Comparison of ENCODE assay signal across 10 cellular contexts in the genomic region with DNA sequence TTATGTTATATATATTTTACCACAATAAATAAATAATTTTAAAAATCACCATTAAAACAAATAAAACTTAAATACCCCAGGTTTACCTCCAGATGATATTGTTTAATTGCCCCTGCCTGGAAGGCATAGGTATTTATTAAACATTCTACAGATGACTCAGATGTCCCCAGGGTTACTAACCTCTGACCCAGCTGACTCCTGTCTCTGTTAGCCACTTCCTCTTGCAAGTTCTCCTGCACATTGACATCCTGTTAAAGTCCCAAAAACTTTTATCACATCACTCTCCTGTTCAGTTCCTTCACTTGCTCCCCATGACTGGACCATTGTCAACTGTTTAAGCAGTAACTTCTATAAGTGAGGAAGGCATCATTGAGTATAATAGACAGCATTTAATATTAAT. TPM values are rescaled to one million over a fixed set of nuclear protein-coding genes. Genes with fewer than 3 reads are reported as not detected.
DNase-seq lines count a peak whose midpoint lies in the region; ATAC-seq and TF ChIP-seq lines count a peak whose summit lies in the region.
"Had no signal": no experiment of that assay in that cellular context is flagged by ENCODE, and none has a peak within 500 bp of the region (broad histone marks: within the 10 kb centered on the region; RNA-seq: fewer than 3 reads in every experiment).

No MANE protein-coding gene starts in this region.

- no peak overlapping the region for H3K27ac Mint-ChIP-seq in Calu3 (ENCODE audit: unreplicated experiment)

- BruUV-seq in Calu3 (replicated peaks; lab: Mats Ljungman, UMichigan): no TSS peak

- DNase-seq in dermis microvascular lymphatic vessel endothelial cell (ENCODE audit: low read depth in 2 of 2) (peak; percentile 2 to 10), HCEC 1CT (no peak), Calu3 (no peak), AG20443 (ENCODE audit: low spot score) (no peak)
- no peak for DNase-seq in stimulated activated CD8-positive, alpha-beta memory T cell treated with anti-CD3 and anti-CD28 coated beads, Interleukin-4, amount 100 ng/mL, for 48 hours
- DNase-seq: glutamatergic neuron, NCI-H446 had no signal

- ATAC-seq in GM18498 (IDR thresholded peaks at IDR 0.05; ENCODE audit: unreplicated experiment) (peak; percentile 92), GM21515 (IDR thresholded peaks at IDR 0.05; ENCODE audit: unreplicated experiment) (peak; percentile 85), HG03460 (IDR thresholded peaks at IDR 0.05; ENCODE audit: unreplicated experiment) (peak; percentile 97)

- intact Hi-C loops in Calu3 (cut with micrococcal nuclease; ENCODE audit: unreplicated experiment): no loop called here

- peaks cover 14% of the 10 kb centered on the region for H3K27me3 Mint-ChIP-seq in Calu3 (ENCODE audit: unreplicated experiment)

- TF ChIP-seq CTCF in Calu3 (IDR thresholded peaks at IDR 0.05; ENCODE audit: unreplicated experiment): no peak

- H3K9me3 Mint-ChIP-seq in Calu3 (ENCODE audit: low read depth, unreplicated experiment): peaks cover 2% of the 10 kb centered on the region

- CTCF ChIA-PET in Calu3 (lab: Charles Lee): no interaction called here

- no peak overlapping the region for H3K4me3 Mint-ChIP-seq in Calu3 (ENCODE audit: low read depth, unreplicated experiment)

- no peaks in the 10 kb centered on the region for H3K4me1 Mint-ChIP-seq in Calu3 (ENCODE audit: low read depth, unreplicated experiment)

- no peaks in the 10 kb centered on the region for H3K36me3 Mint-ChIP-seq in Calu3 (ENCODE audit: insufficient read depth, unreplicated experiment)

RNA-seq across cellular contexts. Expression of gene RAB3C, which starts 37.0 kb away (rescaled TPM):
- total RNA-seq in dermis microvascular lymphatic vessel endothelial cell (under 0.01 and 0.38 TPM in 2 replicates), Calu3 (2022) (not detected in 2 replicates)

RNA-seq across cellular contexts. Expression of gene GAPT, which starts 54.7 kb away (rescaled TPM):
- total RNA-seq in dermis microvascular lymphatic vessel endothelial cell (not detected in 2 replicates), Calu3 (2022) (not detected in 2 replicates)

Comparison
In these comparisons a context has a peak if more than half of its experiments do, and no peak if none do; other contexts are left out.
1. DNase-seq: peak in dermis microvascular lymphatic vessel endothelial cell (2 of 2); none in stimulated activated CD8-positive, alpha-beta memory T cell treated with anti-CD3 and anti-CD28 coated beads, Interleukin-4, amount 100 ng/mL, for 48 hours (single experiment), HCEC 1CT (single experiment), Calu3 (single experiment) and AG20443 (single experiment).
2. Peak in every context shown above with its lines, with median percentiles within 50 percentile points of each other: ATAC-seq.